ENCODE assay signal across 8 cellular contexts in the genomic region with DNA sequence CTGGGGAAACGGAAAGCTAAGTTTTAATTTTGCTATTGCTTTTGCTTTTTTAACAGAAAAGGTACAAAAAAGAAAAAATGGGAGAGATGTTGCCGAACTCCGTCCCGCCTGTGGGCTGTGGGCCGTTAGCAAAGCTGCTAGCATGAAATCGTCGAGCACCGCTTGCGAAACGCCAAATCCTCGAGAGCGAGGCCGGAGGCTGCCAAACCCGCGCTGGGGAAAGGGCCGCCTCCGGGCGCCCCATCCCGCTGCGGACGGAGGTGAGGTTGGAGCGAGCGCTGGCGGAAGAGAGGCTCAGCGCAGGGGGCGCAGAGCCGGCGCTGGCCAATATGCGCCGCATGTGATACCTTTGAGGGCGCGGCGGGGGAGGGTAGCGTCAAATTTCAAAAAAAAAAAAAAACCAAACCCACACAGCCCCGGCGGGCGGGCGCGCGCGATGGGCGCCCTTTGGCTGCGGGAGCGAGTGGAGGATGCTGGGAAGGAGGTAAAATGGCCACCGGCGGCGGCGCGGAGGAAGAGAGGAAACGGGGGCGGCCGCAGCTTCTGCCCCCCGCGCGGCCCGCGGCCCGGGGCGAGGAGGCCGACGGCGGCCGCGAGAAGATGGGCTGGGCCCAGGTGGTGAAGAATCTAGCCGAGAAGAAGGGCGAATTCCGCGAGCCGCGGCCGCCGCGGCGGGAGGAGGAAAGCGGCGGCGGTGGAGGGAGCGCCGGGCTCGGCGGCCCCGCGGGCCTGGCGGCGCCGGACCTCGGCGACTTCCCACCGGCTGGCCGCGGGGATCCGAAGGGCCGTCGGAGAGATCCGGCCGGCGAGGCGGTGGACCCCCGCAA. TPM values are rescaled to one million over a fixed set of nuclear protein-coding genes. Genes with fewer than 3 reads are reported as not detected.
DNase-seq lines count a peak whose midpoint lies in the region; ATAC-seq and TF ChIP-seq lines count a peak whose summit lies in the region.

A gene with protein sequence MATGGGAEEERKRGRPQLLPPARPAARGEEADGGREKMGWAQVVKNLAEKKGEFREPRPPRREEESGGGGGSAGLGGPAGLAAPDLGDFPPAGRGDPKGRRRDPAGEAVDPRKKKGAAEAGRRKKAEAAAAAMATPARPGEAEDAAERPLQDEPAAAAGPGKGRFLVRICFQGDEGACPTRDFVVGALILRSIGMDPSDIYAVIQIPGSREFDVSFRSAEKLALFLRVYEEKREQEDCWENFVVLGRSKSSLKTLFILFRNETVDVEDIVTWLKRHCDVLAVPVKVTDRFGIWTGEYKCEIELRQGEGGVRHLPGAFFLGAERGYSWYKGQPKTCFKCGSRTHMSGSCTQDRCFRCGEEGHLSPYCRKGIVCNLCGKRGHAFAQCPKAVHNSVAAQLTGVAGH (plus strand): TSS at position 473 of the 827 bp plus-strand sequence. CDS start 17 bp downstream, at position 490.

- WGBS in testis, 2 donors: 0 to 1% methylated on average over 57 to 99 of the region's 99 CpGs

- H3K9me3 ChIP-seq in SK-N-MC (ENCODE audit: low read depth, low read length): no peaks in the 10 kb centered on the region
- no peaks in the 10 kb centered on the region for H3K9me3 ChIP-seq in testis

- peak within 1 kb of the TSS; percentile 92 for H3K27ac ChIP-seq in SK-N-MC
- peak within 1 kb of the TSS; percentile 98 to 100 for H3K27ac ChIP-seq in testis

- peak; percentile 94 for ATAC-seq in omental fat pad (ENCODE audit: low FRiP score)

- CTCF ChIA-PET in GM10248 (lab: Yijun Ruan, JAX): interaction anchor here (1.0 to 6.8 kb wide), 4 partner anchors 11 to 33 kb away, joined by 3 to 37 read pairs (median 5); a partner anchor contains a TSS

- DNase-seq in GM10248 (ENCODE audit: extremely low spot score): peak; percentile 91
- peak; percentile 61 for DNase-seq in HFF-Myc (ENCODE audit: extremely low read depth, low read depth)
- peak; percentile 92 for DNase-seq in NAMALWA (ENCODE audit: low spot score)
- no peak for DNase-seq in SK-N-MC (ENCODE audit: low read depth, low spot score)
- DNase-seq in activated naive CD4-positive, alpha-beta T cell treated with anti-CD3 and anti-CD28 coated beads, Interleukin-2, amount 50 U/mL, for 16 hours: peak; percentile 86
- peak; percentile 73 for DNase-seq in globus pallidus (ENCODE audit: low spot score)
- peak; percentile 58 for DNase-seq in omental fat pad (ENCODE audit: low spot score)
- DNase-seq in testis: peak; percentile 87

- POLR2A ChIA-PET in GM10248 (lab: Yijun Ruan, JAX): no interaction called here

- H3K4me3 ChIP-seq in HFF-Myc (replicated peaks; ENCODE audit: low read depth, low read length) (peak within 1 kb of the TSS; percentile 75), SK-N-MC (peak within 1 kb of the TSS; percentile 99), testis (peak within 1 kb of the TSS; percentile 89 to 90)

- no peaks in the 10 kb centered on the region for H3K27me3 ChIP-seq in testis

- no peak for TF ChIP-seq POLR2A in testis (IDR thresholded peaks at IDR 0.05)

- H3K9ac ChIP-seq in SK-N-MC (ENCODE audit: insufficient read length): peak within 1 kb of the TSS; percentile 97

- H3K36me3 ChIP-seq in SK-N-MC (ENCODE audit: insufficient read depth, low read length) (peaks cover 9% of the 10 kb centered on the region; the same call in 1 of the 2 replicates), testis (ENCODE audit: low read depth, missing control alignments) (no peaks in the 10 kb centered on the region)

- H3K4me1 ChIP-seq in testis: peaks cover 33% of the 10 kb centered on the region

- intact Hi-C loops in testis (cut with DNase I; ENCODE audit: low total_unique reads): no loop called here

- TF ChIP-seq CTCF in GM10248 (IDR thresholded peaks at IDR 0.05; ENCODE audit: control extremely low read depth, extremely low read depth, low read depth, missing control alignments) (peak; percentile 25), HFF-Myc (IDR thresholded peaks at IDR 0.05; ENCODE audit: low read depth, low read length, missing control alignments) (no peak), omental fat pad (IDR thresholded peaks at IDR 0.05) (no peak), testis (IDR thresholded peaks at IDR 0.05) (no peak)

RNA-seq across cellular contexts. Expression of the gene that starts here (rescaled TPM):
- total RNA-seq in omental fat pad (10 to 100 TPM; 10.5 to 20.1 (median 12.6) TPM), testis (10 to 100 TPM; 29.1 to 34.9 TPM)
- polyA plus RNA-seq in testis (ENCODE audit: insufficient read depth, low read depth, low replicate concordance): 21.2 TPM
